Comparison of ENCODE assay signal across 11 cellular contexts in genomic region chr11:108870373-108871020, GRCh38.
DNase-seq lines count a peak whose midpoint lies in the region; ATAC-seq and TF ChIP-seq lines count a peak whose summit lies in the region.
"Had no signal": no experiment of that assay in that cellular context is flagged by ENCODE, and none has a peak within 500 bp of the region (broad histone marks: within the 10 kb centered on the region; RNA-seq: fewer than 3 reads in every experiment).

No MANE protein-coding gene starts in this region.

- no peak overlapping the region for H3K4me3 ChIP-seq in right atrium auricular region
- H3K4me3 ChIP-seq in ascending aorta = peak overlapping the region; percentile 15 to 32
- H3K4me3 ChIP-seq in right cardiac atrium (ENCODE audit: low read length) = no peak overlapping the region
- H3K4me3 ChIP-seq in thoracic aorta = peak overlapping the region; percentile 2
- H3K4me3 ChIP-seq: esophagus muscularis mucosa had no signal

- DNase-seq in Right ventricle myocardium superior (no peak), right atrium auricular region (ENCODE audit: low spot score) (no peak), ascending aorta (ENCODE audit: low spot score in 2 of 2) (no peak), right cardiac atrium (no peak), thoracic aorta (ENCODE audit: low spot score) (no peak), NCI-H2227 (lab: John Stamatoyannopoulos, UW; ENCODE audit: unreplicated experiment) (no peak), NCI-H345 treated with DMSO at 0.1 percent for 48 hours (lab: John Stamatoyannopoulos, UW; ENCODE audit: unreplicated experiment) (no peak)
- DNase-seq: activated naive CD8-positive, alpha-beta T cell treated with anti-CD3 and anti-CD28 coated beads, Interleukin-2, amount 50 U/mL, for 24 hours; GOT3 had no signal

- H3K36me3 ChIP-seq in right atrium auricular region = no peaks in the 10 kb centered on the region
- H3K36me3 ChIP-seq in ascending aorta = no peaks in the 10 kb centered on the region
- H3K36me3 ChIP-seq in thoracic aorta = no peaks in the 10 kb centered on the region
- H3K36me3 ChIP-seq: esophagus muscularis mucosa had no signal

- H3K9me3 ChIP-seq in right atrium auricular region (no peaks in the 10 kb centered on the region), ascending aorta (no peaks in the 10 kb centered on the region), right cardiac atrium (ENCODE audit: control insufficient read depth, low read length) (no peaks in the 10 kb centered on the region), thoracic aorta (no peaks in the 10 kb centered on the region)
- H3K9me3 ChIP-seq: esophagus muscularis mucosa had no signal

- H3K27me3 ChIP-seq in right atrium auricular region (no peaks in the 10 kb centered on the region), ascending aorta (no peaks in the 10 kb centered on the region), right cardiac atrium (ENCODE audit: control insufficient read depth, insufficient read depth) (no peaks in the 10 kb centered on the region), thoracic aorta (replicated peaks; ENCODE audit: insufficient read depth) (no peaks in the 10 kb centered on the region)
- H3K27me3 ChIP-seq: esophagus muscularis mucosa had no signal

- ATAC-seq in Right ventricle myocardium superior (ENCODE audit: poor library complexity) = peak; percentile 34
- ATAC-seq in right cardiac atrium = peak; percentile 52 to 65
- ATAC-seq in thoracic aorta (ENCODE audit: insufficient number of reproducible peaks, low FRiP score, low read depth) = peak; percentile 39
- no peak for ATAC-seq in HG02870 (IDR thresholded peaks at IDR 0.05; ENCODE audit: unreplicated experiment)
- ATAC-seq: activated naive CD8-positive, alpha-beta T cell treated with anti-CD3 and anti-CD28 coated beads, Interleukin-2, amount 50 U/mL, for 24 hours had no signal

- no peak for TF ChIP-seq CTCF in right atrium auricular region (IDR thresholded peaks at IDR 0.05)
- no peak for TF ChIP-seq CTCF in ascending aorta (IDR thresholded peaks at IDR 0.05)
- TF ChIP-seq CTCF in thoracic aorta (IDR thresholded peaks at IDR 0.05) = no peak

- WGBS in right cardiac atrium = 56% methylated on average over 4 of the region's 4 CpGs

- H3K4me1 ChIP-seq in right atrium auricular region (no peaks in the 10 kb centered on the region), ascending aorta (peaks cover 4% of the 10 kb centered on the region in 2 donors), right cardiac atrium (ENCODE audit: control insufficient read depth, insufficient read depth, low read length) (no peaks in the 10 kb centered on the region), thoracic aorta (ENCODE audit: control insufficient read depth in 1 of 2, low read depth in 2 of 2) (peaks cover 0 to 23% of the 10 kb centered on the region in 2 donors)

- H3K27ac ChIP-seq in right atrium auricular region (no peak overlapping the region), ascending aorta (peak overlapping the region; percentile 51 to 62), right cardiac atrium (ENCODE audit: low read length) (no peak overlapping the region), thoracic aorta (peak overlapping the region; percentile 48 to 57)
- H3K27ac ChIP-seq: esophagus muscularis mucosa had no signal

- intact Hi-C loops in Right ventricle myocardium superior (cut with DNase I) (loop anchor here (5.0 kb wide), 1 partner anchor 173 kb away; no protein-coding TSS in a partner anchor), ascending aorta (cut with DNase I) (loop anchor here (2.0 kb wide), 1 partner anchor 172 kb away; no protein-coding TSS in a partner anchor), right cardiac atrium (cut with DNase I) (loop anchor here in 1 of 4 donors (10.0 kb wide), 1 partner anchor 176 kb away; no protein-coding TSS in a partner anchor)

Comparison
In these comparisons a context has a peak if more than half of its experiments do, and no peak if none do; other contexts are left out.
1. H3K27ac ChIP-seq: peak in ascending aorta (2 of 2) and thoracic aorta (2 of 2); none in right atrium auricular region (0 of 2) and right cardiac atrium (single experiment).
2. H3K4me3 ChIP-seq: peak in ascending aorta (2 of 2) and thoracic aorta (single experiment); none in right atrium auricular region (0 of 2) and right cardiac atrium (single experiment).